ENCODE assay signal across 26 cellular contexts in genomic region chr5:132787076-132787475, GRCh38. TPM values are rescaled to one million over a fixed set of nuclear protein-coding genes. Genes with fewer than 3 reads are reported as not detected.
DNase-seq lines count a peak whose midpoint lies in the region; ATAC-seq and TF ChIP-seq lines count a peak whose summit lies in the region.
"Had no signal": no experiment of that assay in that cellular context is flagged by ENCODE, and none has a peak within 500 bp of the region (broad histone marks: within the 10 kb centered on the region; RNA-seq: fewer than 3 reads in every experiment).

No MANE protein-coding gene starts in this region.

- TF ChIP-seq CTCF in astrocyte of the cerebellum (IDR thresholded peaks at IDR 0.05; ENCODE audit: low read depth, low read length, missing control alignments) (no peak), glutamatergic neuron (IDR thresholded peaks at IDR 0.05; ENCODE audit: partially characterized antibody, unreplicated experiment) (no peak)

- H3K23ac ChIP-seq in trophoblast cell (ENCODE audit: low read length) = no peak overlapping the region

- peak; percentile 27 for DNase-seq in HCEC 1CT
- peak; percentile 76 for DNase-seq in astrocyte of the cerebellum (ENCODE audit: low read depth)
- DNase-seq in trophoblast cell = no peak
- DNase-seq in glutamatergic neuron = no peak
- no peak for DNase-seq in stimulated activated CD4-positive, alpha-beta T cell treated with anti-CD3 and anti-CD28 coated beads, Interleukin-2, amount 100 ng/mL, for 24 hours
- DNase-seq: activated CD4-positive, alpha-beta T cell treated with anti-CD3 and anti-CD28 coated beads for 4 hours; activated naive CD8-positive, alpha-beta T cell treated with anti-CD3 and anti-CD28 coated beads for 36 hours; CD8-positive, alpha-beta T cell; cortex of kidney; Kasumi-1; lower lobe of right lung; NCI-H1092; NCI-H2029; NCI-H345; psoas muscle; SIG-M5; small intestine; stimulated activated CD4-positive, alpha-beta T cell treated with anti-CD3 and anti-CD28 coated beads, Interleukin-4, amount 100 ng/mL, for 1 hour; transverse colon had no signal

- H3K27me3 Mint-ChIP-seq in glutamatergic neuron (ENCODE audit: unreplicated experiment) = peaks cover 3% of the 10 kb centered on the region

- peaks cover 10% of the 10 kb centered on the region for H3K4me1 Mint-ChIP-seq in glutamatergic neuron (ENCODE audit: low read depth, unreplicated experiment)

- H3K4me3 Mint-ChIP-seq in glutamatergic neuron (ENCODE audit: unreplicated experiment) = no peak overlapping the region
- H3K4me3 Mint-ChIP-seq: activated naive CD8-positive, alpha-beta T cell treated with anti-CD3 and anti-CD28 coated beads for 36 hours; CD8-positive, alpha-beta T cell; neural progenitor cell; stimulated activated naive CD8-positive, alpha-beta T cell treated with anti-CD3 and anti-CD28 coated beads, Interleukin-15, Interleukin-2, amounts not matched to agents 100 ng/mL and 50 ng/mL, for 24 hours had no signal

- no peak overlapping the region for H2AFZ ChIP-seq in trophoblast cell (ENCODE audit: insufficient read depth, low read length, poor library complexity)
- H2AFZ ChIP-seq: hepatocyte, neural progenitor cell had no signal

- in situ Hi-C loops in astrocyte of the cerebellum (cut with HindIII; ENCODE audit: low sequenced_read_pairs) = no loop called here

- no peak overlapping the region for H4K8ac ChIP-seq in trophoblast cell (ENCODE audit: low read depth, low read length)

- no peak overlapping the region for H3K4me2 ChIP-seq in trophoblast cell (ENCODE audit: low read length)
- H3K4me2 ChIP-seq: hepatocyte, neural progenitor cell had no signal

- H3K4me1 ChIP-seq in trophoblast cell (ENCODE audit: control insufficient read depth in 1 of 2, insufficient read depth in 2 of 2, low read length in 2 of 2) = peaks cover 32 to 35% of the 10 kb centered on the region in 2 experiments
- H3K4me1 ChIP-seq: lower lobe of right lung, neural progenitor cell, psoas muscle, transverse colon had no signal

- no peaks in the 10 kb centered on the region for H3K36me3 ChIP-seq in trophoblast cell (ENCODE audit: control insufficient read depth in 1 of 2, insufficient read depth in 2 of 2, low read length in 2 of 2)
- H3K36me3 ChIP-seq: lower lobe of right lung, neural progenitor cell, transverse colon had no signal

- no peak overlapping the region for H3K4me3 ChIP-seq in astrocyte of the cerebellum (ENCODE audit: low read depth, low read length)
- H3K4me3 ChIP-seq in trophoblast cell (ENCODE audit: low read depth, low read length) = no peak overlapping the region
- H3K4me3 ChIP-seq: hepatocyte, lower lobe of right lung, neural progenitor cell, psoas muscle, transverse colon had no signal

- no peak overlapping the region for H3K18ac ChIP-seq in trophoblast cell (ENCODE audit: low read length)

- peak overlapping the region; percentile 45 for H4K91ac ChIP-seq in trophoblast cell (ENCODE audit: low read depth, low read length)

- H3K9me3 ChIP-seq in trophoblast cell (ENCODE audit: insufficient read depth, low read depth, low read length) = no peaks in the 10 kb centered on the region
- H3K9me3 ChIP-seq: lower lobe of right lung, psoas muscle, transverse colon had no signal

- WGBS in trophoblast cell (ENCODE audit: extremely low coverage, insufficient coverage, insufficient read length) = no CpG with 5 or more reads among the region's 1 CpG

- no peak overlapping the region for H3K27ac ChIP-seq in trophoblast cell (ENCODE audit: low read depth, low read length)
- H3K27ac ChIP-seq: hepatocyte, lower lobe of right lung, neural progenitor cell, psoas muscle, transverse colon had no signal

- H3K27me3 ChIP-seq in trophoblast cell (ENCODE audit: insufficient read depth, low read length) = no peaks in the 10 kb centered on the region
- H3K27me3 ChIP-seq: hepatocyte, transverse colon had no signal

- peaks cover 8% of the 10 kb centered on the region for H3K79me2 ChIP-seq in trophoblast cell (ENCODE audit: control insufficient read depth, insufficient read depth, low read length, poor library complexity)
- H3K79me2 ChIP-seq: hepatocyte had no signal

- H3K27ac Mint-ChIP-seq in glutamatergic neuron (ENCODE audit: unreplicated experiment) = no peak overlapping the region
- H3K27ac Mint-ChIP-seq: activated naive CD8-positive, alpha-beta T cell treated with anti-CD3 and anti-CD28 coated beads for 36 hours; activated T-helper 2 cell treated with anti-CD3 and anti-CD28 coated beads, Interferon-gamma antibody, Interleukin-2, Interleukin-4, amounts not matched to agents 10 μg/mL and 5 μg/mL and 100 μg/mL, durations not matched to agents 14 hours and 24 hours and 36 hours; CD8-positive, alpha-beta T cell; neural progenitor cell; stimulated activated naive CD8-positive, alpha-beta T cell treated with anti-CD3 and anti-CD28 coated beads, Interleukin-15, Interleukin-2, amounts not matched to agents 100 ng/mL and 50 ng/mL, for 24 hours had no signal

- no peak overlapping the region for H2AK5ac ChIP-seq in trophoblast cell (ENCODE audit: low read length)

- H2BK12ac ChIP-seq in trophoblast cell (ENCODE audit: low read length) = peak overlapping the region; percentile 48

- peaks cover 54% of the 10 kb centered on the region for H3K79me1 ChIP-seq in trophoblast cell (ENCODE audit: low read length)

- no peak overlapping the region for H4K12ac ChIP-seq in trophoblast cell (ENCODE audit: low read depth, low read length)

- H3K9me3 Mint-ChIP-seq in glutamatergic neuron (ENCODE audit: unreplicated experiment) = peaks cover 2% of the 10 kb centered on the region
- H3K9me3 Mint-ChIP-seq: activated naive CD8-positive, alpha-beta T cell treated with anti-CD3 and anti-CD28 coated beads for 36 hours; activated T-helper 2 cell treated with anti-CD3 and anti-CD28 coated beads, Interferon-gamma antibody, Interleukin-2, Interleukin-4, amounts not matched to agents 10 μg/mL and 5 μg/mL and 100 μg/mL, durations not matched to agents 14 hours and 24 hours and 36 hours; CD8-positive, alpha-beta T cell; neural progenitor cell; stimulated activated naive CD8-positive, alpha-beta T cell treated with anti-CD3 and anti-CD28 coated beads, Interleukin-15, Interleukin-2, amounts not matched to agents 100 ng/mL and 50 ng/mL, for 24 hours had no signal

- H3K4ac ChIP-seq in trophoblast cell (ENCODE audit: low read depth, low read length) = no peak overlapping the region

- H3K36me3 Mint-ChIP-seq in glutamatergic neuron (ENCODE audit: unreplicated experiment) = peaks cover 5% of the 10 kb centered on the region
- H3K36me3 Mint-ChIP-seq: activated naive CD8-positive, alpha-beta T cell treated with anti-CD3 and anti-CD28 coated beads for 36 hours; CD8-positive, alpha-beta T cell; neural progenitor cell had no signal

- ATAC-seq in HG03521 (IDR thresholded peaks at IDR 0.05; ENCODE audit: unreplicated experiment) = no peak
- ATAC-seq: CD8-positive, alpha-beta T cell; lower lobe of right lung; psoas muscle had no signal

- no peak overlapping the region for H3K14ac ChIP-seq in trophoblast cell (ENCODE audit: low read length)

- H2BK120ac ChIP-seq in trophoblast cell (ENCODE audit: insufficient read depth, low read length, poor library complexity) = no peak overlapping the region

- no peak overlapping the region for H3K9ac ChIP-seq in trophoblast cell (ENCODE audit: low read length)
- H3K9ac ChIP-seq: neural progenitor cell had no signal

- H2BK5ac ChIP-seq in trophoblast cell (ENCODE audit: low read depth, low read length, poor library complexity) = no peak overlapping the region

RNA-seq across cellular contexts. Expression of gene SEPTIN8, which starts 10.0 kb away (rescaled TPM):
- 198 and 213 TPM in 2 replicates for polyA plus RNA-seq in trophoblast cell (2013)
- 26.9 TPM for total RNA-seq in glutamatergic neuron (ENCODE audit: unreplicated experiment)

RNA-seq across cellular contexts. Expression of gene SOWAHA, which starts 26.0 kb away (rescaled TPM):
- 23.8 and 25.2 TPM in 2 replicates for polyA plus RNA-seq in trophoblast cell (2013)
- 0.12 TPM for total RNA-seq in glutamatergic neuron (ENCODE audit: unreplicated experiment)
- total RNA-seq: bronchial epithelial cell; CD8-positive, alpha-beta T cell; psoas muscle had no signal
- polyA plus RNA-seq: keratinocyte had no signal

RNA-seq across cellular contexts. Expression of gene CCNI2, which starts 39.9 kb away (rescaled TPM):
- 4.6 and 5.5 TPM in 2 replicates for polyA plus RNA-seq in trophoblast cell (2013)
- total RNA-seq in glutamatergic neuron (ENCODE audit: unreplicated experiment) = 0.17 TPM
- total RNA-seq: bronchial epithelial cell, psoas muscle had no signal
- polyA plus RNA-seq: keratinocyte, psoas muscle had no signal

RNA-seq across cellular contexts. Expression of gene SHROOM1, which starts 43.4 kb away (rescaled TPM):
- 5.8 and 6.2 TPM in 2 replicates for polyA plus RNA-seq in trophoblast cell (2013)
- total RNA-seq in glutamatergic neuron (ENCODE audit: unreplicated experiment) = 5.1 TPM

RNA-seq across cellular contexts. Expression of gene KIF3A, which starts 49.7 kb away (rescaled TPM):
- 10.0 and 10.4 TPM in 2 replicates for polyA plus RNA-seq in trophoblast cell (2013)
- 42.4 TPM for total RNA-seq in glutamatergic neuron (ENCODE audit: unreplicated experiment)

Comparison
In these comparisons a context has a peak if more than half of its experiments do, and no peak if none do; other contexts are left out.
1. DNase-seq: peak in HCEC 1CT (single experiment) and astrocyte of the cerebellum (single experiment); none in trophoblast cell (0 of 2), glutamatergic neuron (single experiment) and stimulated activated CD4-positive, alpha-beta T cell treated with anti-CD3 and anti-CD28 coated beads, Interleukin-2, amount 100 ng/mL, for 24 hours (0 of 2).